In the genomic region with DNA sequence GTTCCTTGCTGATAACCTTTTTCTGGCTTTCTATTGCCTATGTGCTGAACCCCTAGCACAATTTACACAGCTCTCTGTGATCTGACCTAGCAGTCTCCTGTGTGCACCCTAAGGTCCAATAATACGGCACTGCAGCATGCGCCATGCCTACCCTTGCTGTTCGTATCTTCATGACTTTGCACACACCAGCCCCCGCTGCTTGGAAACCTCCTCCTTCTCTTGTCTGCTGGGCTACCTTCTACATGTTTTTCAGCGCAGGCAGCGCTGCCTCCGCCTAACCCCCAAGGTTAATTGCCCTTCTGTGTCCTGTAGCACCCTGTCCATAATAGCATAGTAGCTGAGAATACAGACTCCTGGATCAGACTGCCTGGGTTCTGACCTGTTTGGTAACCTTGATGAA, we compare ENCODE assay signal across 1 cellular context.
TF ChIP-seq lines count a peak whose summit lies in the region.

No MANE protein-coding gene starts in this region.

TF ChIP-seq in WTC11, 78 proteins besides CTCF, POLR2A, EP300 and RAD21 (continued from another document):
- TF ChIP-seq, protein P1, sequence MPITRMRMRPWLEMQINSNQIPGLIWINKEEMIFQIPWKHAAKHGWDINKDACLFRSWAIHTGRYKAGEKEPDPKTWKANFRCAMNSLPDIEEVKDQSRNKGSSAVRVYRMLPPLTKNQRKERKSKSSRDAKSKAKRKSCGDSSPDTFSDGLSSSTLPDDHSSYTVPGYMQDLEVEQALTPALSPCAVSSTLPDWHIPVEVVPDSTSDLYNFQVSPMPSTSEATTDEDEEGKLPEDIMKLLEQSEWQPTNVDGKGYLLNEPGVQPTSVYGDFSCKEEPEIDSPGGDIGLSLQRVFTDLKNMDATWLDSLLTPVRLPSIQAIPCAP (CRISPR knock-in tag; IDR thresholded peaks at IDR 0.05) = no peak
- no peak for TF ChIP-seq SOX15 (CRISPR knock-in tag; IDR thresholded peaks at IDR 0.05)
- no peak for TF ChIP-seq ZBTB21 (CRISPR knock-in tag; IDR thresholded peaks at IDR 0.05; ENCODE audit: borderline replicate concordance)
- TF ChIP-seq GABPB1 (CRISPR knock-in tag; IDR thresholded peaks at IDR 0.05) = no peak
- no peak for TF ChIP-seq ZNF219 (CRISPR knock-in tag; IDR thresholded peaks at IDR 0.05; ENCODE audit: borderline replicate concordance)
- TF ChIP-seq NR3C1 (CRISPR knock-in tag; conservative IDR thresholded peaks at IDR 0.05; ENCODE audit: low read depth) = no peak
- TF ChIP-seq, protein P2, sequence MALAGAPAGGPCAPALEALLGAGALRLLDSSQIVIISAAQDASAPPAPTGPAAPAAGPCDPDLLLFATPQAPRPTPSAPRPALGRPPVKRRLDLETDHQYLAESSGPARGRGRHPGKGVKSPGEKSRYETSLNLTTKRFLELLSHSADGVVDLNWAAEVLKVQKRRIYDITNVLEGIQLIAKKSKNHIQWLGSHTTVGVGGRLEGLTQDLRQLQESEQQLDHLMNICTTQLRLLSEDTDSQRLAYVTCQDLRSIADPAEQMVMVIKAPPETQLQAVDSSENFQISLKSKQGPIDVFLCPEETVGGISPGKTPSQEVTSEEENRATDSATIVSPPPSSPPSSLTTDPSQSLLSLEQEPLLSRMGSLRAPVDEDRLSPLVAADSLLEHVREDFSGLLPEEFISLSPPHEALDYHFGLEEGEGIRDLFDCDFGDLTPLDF (CRISPR knock-in tag; IDR thresholded peaks at IDR 0.05) = no peak
- no peak for TF ChIP-seq KAT7 (CRISPR knock-in tag; IDR thresholded peaks at IDR 0.05; ENCODE audit: borderline replicate concordance)
- no peak for TF ChIP-seq NR1H2 (CRISPR knock-in tag; IDR thresholded peaks at IDR 0.05)
- TF ChIP-seq FOXJ3 (CRISPR knock-in tag; IDR thresholded peaks at IDR 0.05; ENCODE audit: borderline replicate concordance) = no peak
- TF ChIP-seq, protein P3, sequence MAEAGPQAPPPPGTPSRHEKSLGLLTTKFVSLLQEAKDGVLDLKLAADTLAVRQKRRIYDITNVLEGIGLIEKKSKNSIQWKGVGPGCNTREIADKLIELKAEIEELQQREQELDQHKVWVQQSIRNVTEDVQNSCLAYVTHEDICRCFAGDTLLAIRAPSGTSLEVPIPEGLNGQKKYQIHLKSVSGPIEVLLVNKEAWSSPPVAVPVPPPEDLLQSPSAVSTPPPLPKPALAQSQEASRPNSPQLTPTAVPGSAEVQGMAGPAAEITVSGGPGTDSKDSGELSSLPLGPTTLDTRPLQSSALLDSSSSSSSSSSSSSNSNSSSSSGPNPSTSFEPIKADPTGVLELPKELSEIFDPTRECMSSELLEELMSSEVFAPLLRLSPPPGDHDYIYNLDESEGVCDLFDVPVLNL (CRISPR knock-in tag; IDR thresholded peaks at IDR 0.05; ENCODE audit: borderline replicate concordance, low read depth) = no peak
- TF ChIP-seq, protein P4, sequence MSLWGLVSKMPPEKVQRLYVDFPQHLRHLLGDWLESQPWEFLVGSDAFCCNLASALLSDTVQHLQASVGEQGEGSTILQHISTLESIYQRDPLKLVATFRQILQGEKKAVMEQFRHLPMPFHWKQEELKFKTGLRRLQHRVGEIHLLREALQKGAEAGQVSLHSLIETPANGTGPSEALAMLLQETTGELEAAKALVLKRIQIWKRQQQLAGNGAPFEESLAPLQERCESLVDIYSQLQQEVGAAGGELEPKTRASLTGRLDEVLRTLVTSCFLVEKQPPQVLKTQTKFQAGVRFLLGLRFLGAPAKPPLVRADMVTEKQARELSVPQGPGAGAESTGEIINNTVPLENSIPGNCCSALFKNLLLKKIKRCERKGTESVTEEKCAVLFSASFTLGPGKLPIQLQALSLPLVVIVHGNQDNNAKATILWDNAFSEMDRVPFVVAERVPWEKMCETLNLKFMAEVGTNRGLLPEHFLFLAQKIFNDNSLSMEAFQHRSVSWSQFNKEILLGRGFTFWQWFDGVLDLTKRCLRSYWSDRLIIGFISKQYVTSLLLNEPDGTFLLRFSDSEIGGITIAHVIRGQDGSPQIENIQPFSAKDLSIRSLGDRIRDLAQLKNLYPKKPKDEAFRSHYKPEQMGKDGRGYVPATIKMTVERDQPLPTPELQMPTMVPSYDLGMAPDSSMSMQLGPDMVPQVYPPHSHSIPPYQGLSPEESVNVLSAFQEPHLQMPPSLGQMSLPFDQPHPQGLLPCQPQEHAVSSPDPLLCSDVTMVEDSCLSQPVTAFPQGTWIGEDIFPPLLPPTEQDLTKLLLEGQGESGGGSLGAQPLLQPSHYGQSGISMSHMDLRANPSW (CRISPR knock-in tag; conservative IDR thresholded peaks at IDR 0.05; ENCODE audit: low read depth) = no peak
